In genomic region chr2:20707601-20708000, GRCh38 we compare ENCODE assay signal across 15 cellular contexts. TPM values are rescaled to one million over a fixed set of nuclear protein-coding genes. Genes with fewer than 3 reads are reported as not detected.
A peak's percentile ranks its signal among the peaks of the same experiment; 100 is the strongest.
DNase-seq lines count a peak whose midpoint lies in the region; ATAC-seq lines count a peak whose summit lies in the region.
"Had no signal": no experiment of that assay in that cellular context is flagged by ENCODE, and none has a peak within 500 bp of the region (broad histone marks: within the 10 kb centered on the region; RNA-seq: fewer than 3 reads in every experiment).

No MANE protein-coding gene starts in this region.

- H2BK120ac ChIP-seq in mesendoderm (ENCODE audit: low read depth, low read length), result no peak overlapping the region

- no peaks in the 10 kb centered on the region for H3K36me3 ChIP-seq in mesendoderm (ENCODE audit: control insufficient read depth, insufficient read depth, low read length)
- H3K36me3 ChIP-seq: HAP-1 had no signal

- no peak overlapping the region for H3K4me3 ChIP-seq in mesendoderm (ENCODE audit: low read length)
- H3K4me3 ChIP-seq: A549, HAP-1 had no signal

- H3K4me2 ChIP-seq in mesendoderm (ENCODE audit: low read length), result no peak overlapping the region
- H3K4me2 ChIP-seq: A549 had no signal

- no peak overlapping the region for H4K5ac ChIP-seq in mesendoderm (ENCODE audit: low read length)

- no peak overlapping the region for H3K27ac ChIP-seq in mesendoderm (ENCODE audit: low read depth, low read length)
- H3K27ac ChIP-seq: 22Rv1, A549, C4-2B had no signal

- no peaks in the 10 kb centered on the region for H3K79me1 ChIP-seq in mesendoderm (ENCODE audit: low read length)

- no peak overlapping the region for H3K23ac ChIP-seq in mesendoderm (ENCODE audit: low read length)

- DNase-seq in NCI-H82 (lab: John Stamatoyannopoulos, UW) (peak; percentile 39), NCI-H82 treated with DMSO at 0.1 percent for 48 hours (lab: John Stamatoyannopoulos, UW; ENCODE audit: unreplicated experiment) (no peak), mesendoderm (peak; percentile 27), retina (peak; percentile 14), iPS-NIHi7 (ENCODE audit: extremely low spot score) (no peak), NK-92 (lab: John Stamatoyannopoulos, UW; ENCODE audit: unreplicated experiment) (no peak)
- DNase-seq: AML-193; Caco-2; CD4-positive, alpha-beta T cell had no signal

- no peaks in the 10 kb centered on the region for H3K4me1 ChIP-seq in mesendoderm (ENCODE audit: control insufficient read depth, low read depth, low read length)
- H3K4me1 ChIP-seq: A549, HAP-1 had no signal

- ATAC-seq in GM18909 (IDR thresholded peaks at IDR 0.05; ENCODE audit: poor library complexity, unreplicated experiment), result no peak
- ATAC-seq: A549, HepG2 had no signal

- WGBS in mesendoderm (ENCODE audit: extremely low coverage, insufficient coverage, low lambda C conversion rate), result no CpG with 5 or more reads among the region's 4 CpGs

- no peaks in the 10 kb centered on the region for H3K79me2 ChIP-seq in mesendoderm (ENCODE audit: control insufficient read depth, insufficient read depth, low read length)

- H4K8ac ChIP-seq in mesendoderm (ENCODE audit: low read depth, low read length), result no peak overlapping the region

- no peak overlapping the region for H2BK5ac ChIP-seq in mesendoderm (ENCODE audit: low read length)

- H3K4ac ChIP-seq in mesendoderm (ENCODE audit: low read depth, low read length), result no peak overlapping the region

- no peak overlapping the region for H3K56ac ChIP-seq in mesendoderm (ENCODE audit: low read length)

- H3K27me3 ChIP-seq in mesendoderm (ENCODE audit: insufficient read depth, low read length, poor library complexity), result no peaks in the 10 kb centered on the region

- no peak overlapping the region for H3K18ac ChIP-seq in mesendoderm (ENCODE audit: low read length)

- no peak overlapping the region for H3K9ac ChIP-seq in mesendoderm (ENCODE audit: low read length)

- no peak overlapping the region for H2BK15ac ChIP-seq in mesendoderm (replicated peaks; ENCODE audit: low read depth)

- H2AK5ac ChIP-seq in mesendoderm (ENCODE audit: low read length), result no peak overlapping the region

RNA-seq across cellular contexts. Expression of gene GDF7, which starts 40.7 kb away (rescaled TPM):
- polyA plus RNA-seq in mesendoderm (2013, experiment 1 of 2), result 0.03 TPM
- 0.01 TPM for polyA plus RNA-seq in mesendoderm (2013, experiment 2 of 2)

RNA-seq across cellular contexts. Expression of gene HS1BP3, which starts 56.7 kb away (rescaled TPM):
- polyA plus RNA-seq in mesendoderm (2013, experiment 1 of 2), result 4.5 TPM
- 5.0 TPM for polyA plus RNA-seq in mesendoderm (2013, experiment 2 of 2)

Comparison
In these comparisons a context has a peak if more than half of its experiments do, and no peak if none do; other contexts are left out.
1. DNase-seq: peak in NCI-H82 (single experiment), mesendoderm (single experiment) and retina (single experiment); none in NCI-H82 treated with DMSO at 0.1 percent for 48 hours (single experiment), iPS-NIHi7 (single experiment) and NK-92 (single experiment).